Comparison of ENCODE assay signal across 22 cellular contexts in genomic region chr18:13587477-13587876, GRCh38.
A peak's percentile ranks its signal among the peaks of the same experiment; 100 is the strongest.
DNase-seq lines count a peak whose midpoint lies in the region; ATAC-seq and TF ChIP-seq lines count a peak whose summit lies in the region.
"Had no signal": no experiment of that assay in that cellular context is flagged by ENCODE, and none has a peak within 500 bp of the region (broad histone marks: within the 10 kb centered on the region; RNA-seq: fewer than 3 reads in every experiment).

No MANE protein-coding gene starts in this region.

- peaks cover 0 to 5% (median 0%) of the 10 kb centered on the region in 3 donors for H3K27me3 Mint-ChIP-seq in CD14-positive monocyte (ENCODE audit: low read depth in 3 of 3)
- no peaks in the 10 kb centered on the region for H3K27me3 Mint-ChIP-seq in CD4-positive, alpha-beta T cell
- no peaks in the 10 kb centered on the region for H3K27me3 Mint-ChIP-seq in activated T-helper 1 cell treated with anti-CD3 and anti-CD28 coated beads, Interleukin-12 subunit alpha, Interleukin-12 subunit beta, Interleukin-2, Interleukin-4 antibody, amounts not matched to agents 30 ng/mL and 10 ng/mL and 1 ng/mL, durations not matched to agents 14 hours and 24 hours and 36 hours (ENCODE audit: insufficient read depth)
- no peaks in the 10 kb centered on the region for H3K27me3 Mint-ChIP-seq in naive B cell
- H3K27me3 Mint-ChIP-seq: CD4-positive, alpha-beta memory T cell had no signal

- H3K27ac Mint-ChIP-seq in CD14-positive monocyte (peak overlapping the region in 5 of 7 donors; percentile 34 to 94 (median 76)), naive B cell (peak overlapping the region in 5 of 6 donors; percentile 22 to 92 (median 72))
- peak overlapping the region; percentile 61 for H3K27ac Mint-ChIP-seq in CD4-positive, alpha-beta T cell
- H3K27ac Mint-ChIP-seq in activated T-helper 1 cell treated with anti-CD3 and anti-CD28 coated beads, Interleukin-12 subunit alpha, Interleukin-12 subunit beta, Interleukin-2, Interleukin-4 antibody, amounts not matched to agents 30 ng/mL and 10 ng/mL and 1 ng/mL, durations not matched to agents 14 hours and 24 hours and 36 hours, result peak overlapping the region; percentile 59

- H3K9me3 Mint-ChIP-seq in CD14-positive monocyte (peaks cover 0 to 2% (median 0%) of the 10 kb centered on the region in 7 donors), naive B cell (peaks cover 0 to 3% (median 0%) of the 10 kb centered on the region in 7 donors)
- H3K9me3 Mint-ChIP-seq in CD4-positive, alpha-beta T cell, result no peaks in the 10 kb centered on the region
- no peaks in the 10 kb centered on the region for H3K9me3 Mint-ChIP-seq in activated T-helper 1 cell treated with anti-CD3 and anti-CD28 coated beads, Interleukin-12 subunit alpha, Interleukin-12 subunit beta, Interleukin-2, Interleukin-4 antibody, amounts not matched to agents 30 ng/mL and 10 ng/mL and 1 ng/mL, durations not matched to agents 14 hours and 24 hours and 36 hours
- H3K9me3 Mint-ChIP-seq: CD4-positive, alpha-beta memory T cell had no signal

- DNase-seq in CD14-positive monocyte (ENCODE audit: low spot score) (no peak), naive B cell (no peak), omental fat pad (ENCODE audit: low spot score) (no peak), nucleus accumbens (lab: John Stamatoyannopoulos, UW) (no peak)
- no peak for DNase-seq in CD4-positive, alpha-beta T cell
- no peak for DNase-seq in activated T-helper 1 cell treated with anti-CD3 and anti-CD28 coated beads, Interleukin-12 subunit alpha, Interleukin-12 subunit beta, Interleukin-2, Interleukin-4 antibody, amounts not matched to agents 30 ng/mL and 10 ng/mL and 1 ng/mL, durations not matched to agents 14 hours and 24 hours and 36 hours (ENCODE audit: low spot score)
- no peak for DNase-seq in effector CD4-positive, alpha-beta T cell
- DNase-seq: activated CD4-positive, alpha-beta T cell treated with anti-CD3 and anti-CD28 coated beads, Interleukin-2, amount 50 U/mL, for 48 hours; activated T-cell treated with anti-CD3 and anti-CD28 coated beads, Interleukin-2, amount 50 U/mL, for 48 hours; body of pancreas; CD4-positive, alpha-beta memory T cell; DMS153; effector memory CD4-positive, alpha-beta T cell; erythroblast; foreskin fibroblast; HCEC 1CT; heart left ventricle; NCI-H1694 treated with DMSO at 0.1 percent for 48 hours; stimulated activated CD4-positive, alpha-beta T cell treated with anti-CD3 and anti-CD28 coated beads, Interleukin-2, amount 100 ng/mL, for 24 hours had no signal

- peaks cover 12 to 15% of the 10 kb centered on the region in 2 donors for H3K36me3 Mint-ChIP-seq in CD14-positive monocyte
- H3K36me3 Mint-ChIP-seq in CD4-positive, alpha-beta T cell (ENCODE audit: low read depth), result peaks cover 33% of the 10 kb centered on the region
- H3K36me3 Mint-ChIP-seq in activated T-helper 1 cell treated with anti-CD3 and anti-CD28 coated beads, Interleukin-12 subunit alpha, Interleukin-12 subunit beta, Interleukin-2, Interleukin-4 antibody, amounts not matched to agents 30 ng/mL and 10 ng/mL and 1 ng/mL, durations not matched to agents 14 hours and 24 hours and 36 hours (ENCODE audit: low read depth), result peaks cover 8% of the 10 kb centered on the region
- no peaks in the 10 kb centered on the region for H3K36me3 Mint-ChIP-seq in naive B cell

- POLR2A ChIA-PET in CD4-positive, alpha-beta T cell (lab: Charles Lee), result no interaction called here

- no peaks in the 10 kb centered on the region for H3K9me3 ChIP-seq in CD4-positive, alpha-beta T cell (ENCODE audit: control insufficient read depth, low read length)
- H3K9me3 ChIP-seq: body of pancreas, heart left ventricle had no signal

- H3K27me3 ChIP-seq in CD4-positive, alpha-beta T cell (ENCODE audit: control insufficient read depth, insufficient read depth, low read length), result no peaks in the 10 kb centered on the region
- H3K27me3 ChIP-seq: body of pancreas, heart left ventricle had no signal

- CTCF ChIA-PET in CD4-positive, alpha-beta T cell (lab: Charles Lee), result no interaction called here

- H3K4me3 Mint-ChIP-seq in CD14-positive monocyte (no peak overlapping the region), naive B cell (peak overlapping the region in 1 of 8 donors; percentile 20)
- H3K4me3 Mint-ChIP-seq in CD4-positive, alpha-beta T cell, result no peak overlapping the region
- no peak overlapping the region for H3K4me3 Mint-ChIP-seq in activated T-helper 1 cell treated with anti-CD3 and anti-CD28 coated beads, Interleukin-12 subunit alpha, Interleukin-12 subunit beta, Interleukin-2, Interleukin-4 antibody, amounts not matched to agents 30 ng/mL and 10 ng/mL and 1 ng/mL, durations not matched to agents 14 hours and 24 hours and 36 hours
- H3K4me3 Mint-ChIP-seq: CD4-positive, alpha-beta memory T cell had no signal

- ATAC-seq in CD4-positive, alpha-beta T cell (ENCODE audit: poor library complexity), result no peak
- ATAC-seq in naive B cell (ENCODE audit: low read depth in 2 of 2) (no peak), omental fat pad (ENCODE audit: low FRiP score) (no peak)
- ATAC-seq: body of pancreas, heart left ventricle had no signal

- intact Hi-C loops in CD14-positive monocyte (cut with micrococcal nuclease), result no loop called here
- intact Hi-C loops in CD4-positive, alpha-beta T cell (cut with DNase I, micrococcal nuclease), result no loop called here
- intact Hi-C loops in activated T-helper 1 cell treated with anti-CD3 and anti-CD28 coated beads, Interleukin-12 subunit alpha, Interleukin-12 subunit beta, Interleukin-2, Interleukin-4 antibody, amounts not matched to agents 30 ng/mL and 10 ng/mL and 1 ng/mL, durations not matched to agents 14 hours and 24 hours and 36 hours (cut with micrococcal nuclease), result loop anchor here (10.0 kb wide), 1 partner anchor 753 kb away; no protein-coding TSS in a partner anchor

- no peak overlapping the region for H3K27ac ChIP-seq in CD4-positive, alpha-beta T cell (ENCODE audit: low read depth, low read length)
- H3K27ac ChIP-seq: body of pancreas, heart left ventricle, RWPE1, SK-N-MC, VCaP had no signal

- TF ChIP-seq CTCF in CD14-positive monocyte (IDR thresholded peaks at IDR 0.05) (no peak), omental fat pad (IDR thresholded peaks at IDR 0.05) (no peak)
- no peak for TF ChIP-seq CTCF in CD4-positive, alpha-beta T cell (IDR thresholded peaks at IDR 0.05)

- H3K4me1 Mint-ChIP-seq in CD14-positive monocyte (peaks cover 70% of the 10 kb centered on the region), naive B cell (peaks cover 42 to 68% (median 60%) of the 10 kb centered on the region in 3 donors)
- H3K4me1 Mint-ChIP-seq in CD4-positive, alpha-beta T cell (ENCODE audit: low read depth), result peaks cover 62% of the 10 kb centered on the region
- peaks cover 64% of the 10 kb centered on the region for H3K4me1 Mint-ChIP-seq in activated T-helper 1 cell treated with anti-CD3 and anti-CD28 coated beads, Interleukin-12 subunit alpha, Interleukin-12 subunit beta, Interleukin-2, Interleukin-4 antibody, amounts not matched to agents 30 ng/mL and 10 ng/mL and 1 ng/mL, durations not matched to agents 14 hours and 24 hours and 36 hours (ENCODE audit: low read depth)
